Comparison of ENCODE assay signal across 1 cellular context in the genomic region with DNA sequence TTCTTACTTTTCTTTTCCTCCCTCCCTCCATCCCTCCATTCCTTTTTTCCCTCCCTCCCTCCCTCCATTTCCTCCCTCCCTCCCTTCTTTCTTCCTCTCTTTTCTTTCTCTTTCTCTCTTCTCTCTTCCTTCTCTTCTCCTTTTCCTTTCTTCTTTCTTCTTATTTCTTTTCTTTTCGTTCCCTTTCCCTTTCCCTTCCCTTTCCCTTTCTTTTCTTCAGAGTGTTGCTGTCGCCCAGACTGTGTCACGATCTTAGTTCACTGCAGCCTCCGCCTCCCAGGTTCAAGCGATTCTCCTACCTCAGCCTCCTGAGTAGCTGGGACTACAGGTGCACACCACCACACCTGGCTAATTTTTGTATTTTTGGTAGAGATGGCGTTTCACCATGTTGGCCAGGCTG.
TF ChIP-seq lines count a peak whose summit lies in the region.
"Not testable (repeated sequence)": the region's sequence is repeated elsewhere in the genome, so short reads cannot be mapped to it uniquely, and the experiment has no call there.

No MANE protein-coding gene starts in this region.

- H3K36me3 ChIP-seq in HEK293 (ENCODE audit: control insufficient read depth in 2 of 2, insufficient read depth in 1 of 2, low read length in 2 of 2), result not testable (repeated sequence)

- TF ChIP-seq CTCF in HEK293 (tag by site-specific recombination; IDR thresholded peaks at IDR 0.05), result not testable (repeated sequence)

- CTCF ChIA-PET in HEK293 (lab: Yijun Ruan, JAX), result not testable (repeated sequence)

- not testable (repeated sequence) for H3K9me3 ChIP-seq in HEK293 (ENCODE audit: control insufficient read depth, insufficient read depth, low read depth, low read length)

- POLR2A ChIA-PET in HEK293 (lab: Yijun Ruan, JAX), result not testable (repeated sequence)

- not testable (repeated sequence) for H3K27ac ChIP-seq in HEK293 (ENCODE audit: extremely low read depth, low read depth, low read length)

- H3K4me1 ChIP-seq in HEK293 (ENCODE audit: control insufficient read depth, insufficient read depth, low read length), result not testable (repeated sequence)

- H3K4me3 ChIP-seq in HEK293 (ENCODE audit: low read depth, low read length), result not testable (repeated sequence)

TF ChIP-seq in HEK293, 187 proteins besides CTCF, POLR2A, EP300 and RAD21:
- TF ChIP-seq PRDM1 (tag by site-specific recombination; IDR thresholded peaks at IDR 0.05) (peak; percentile 92), ZNF366 (tag by site-specific recombination; conservative IDR thresholded peaks at IDR 0.05) (peak; percentile 38; the same call in 1 of the 2 replicates)
